ENCODE assay signal across 25 cellular contexts in the genomic region with DNA sequence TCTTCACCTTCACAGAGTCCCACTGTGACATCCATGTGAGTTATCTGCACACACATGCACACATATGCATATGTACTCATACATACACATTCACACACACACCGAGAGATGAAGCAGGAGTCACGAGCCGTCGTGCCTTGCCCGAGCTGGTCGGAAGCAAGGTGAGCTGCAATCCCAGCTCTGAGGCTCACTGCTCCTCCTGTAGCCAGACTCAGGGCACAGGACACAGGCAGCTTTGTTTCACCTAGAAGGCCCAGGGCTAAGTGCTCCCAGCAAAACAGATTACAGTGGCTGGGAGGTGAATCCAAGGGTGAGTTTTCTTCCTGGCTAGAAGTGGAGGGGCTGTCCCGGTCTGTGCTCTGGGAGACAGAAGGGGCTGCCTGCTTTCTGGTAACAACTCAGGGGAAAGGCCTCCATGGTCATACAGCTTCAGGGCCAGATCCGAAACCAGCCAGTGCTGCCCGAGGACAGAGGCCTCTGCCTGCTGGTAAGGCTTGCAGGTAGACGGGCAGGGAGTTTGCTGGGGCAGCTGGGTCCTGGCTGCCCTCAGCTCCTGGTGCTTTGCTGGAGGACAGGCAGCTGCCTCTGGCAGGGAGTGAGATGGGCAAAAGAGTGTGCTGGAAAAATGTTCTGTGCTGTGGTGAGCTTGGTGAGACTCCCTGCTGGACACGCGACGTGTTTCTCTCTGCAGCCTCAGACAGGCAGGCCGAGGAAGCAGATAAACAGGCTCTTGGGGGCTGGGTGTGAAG.
A peak's percentile ranks its signal among the peaks of the same experiment; 100 is the strongest.
DNase-seq lines count a peak whose midpoint lies in the region; ATAC-seq and TF ChIP-seq lines count a peak whose summit lies in the region.
"Had no signal": no experiment of that assay in that cellular context is flagged by ENCODE, and none has a peak within 500 bp of the region (broad histone marks: within the 10 kb centered on the region; RNA-seq: fewer than 3 reads in every experiment).

No MANE protein-coding gene starts in this region.

- H3K18ac ChIP-seq in trophoblast cell (ENCODE audit: low read length): no peak overlapping the region

- H3K79me1 ChIP-seq in trophoblast cell (ENCODE audit: low read length): no peaks in the 10 kb centered on the region

- H4K91ac ChIP-seq in trophoblast cell (ENCODE audit: low read depth, low read length): no peak overlapping the region

- H3K14ac ChIP-seq in trophoblast cell (ENCODE audit: low read length): no peak overlapping the region

- H3K27ac ChIP-seq in left ventricle myocardium inferior (replicated peaks): peak overlapping the region; percentile 55
- H3K27ac ChIP-seq in trophoblast cell (ENCODE audit: low read depth, low read length): no peak overlapping the region
- H3K27ac ChIP-seq: pancreas had no signal

- H2AFZ ChIP-seq in trophoblast cell (ENCODE audit: insufficient read depth, low read length, poor library complexity): no peak overlapping the region

- H3K23ac ChIP-seq in trophoblast cell (ENCODE audit: low read length): no peak overlapping the region

- no peak overlapping the region for H3K4me3 Mint-ChIP-seq in activated CD8-positive, alpha-beta T cell treated with anti-CD3 and anti-CD28 coated beads, Interleukin-2, amount 10 ng/mL, durations not matched to agents 7 days and 5 days
- H3K4me3 Mint-ChIP-seq in activated CD8-positive, alpha-beta T cell treated with anti-CD3 and anti-CD28 coated beads for 36 hours: no peak overlapping the region
- H3K4me3 Mint-ChIP-seq in brain (no peak overlapping the region), progenitor cell of endocrine pancreas (ENCODE audit: low read depth) (no peak overlapping the region)
- H3K4me3 Mint-ChIP-seq: activated CD4-positive, alpha-beta T cell treated with anti-CD3 and anti-CD28 coated beads, Interleukin-2, amount 10 ng/mL, durations not matched to agents 7 days and 5 days; activated naive CD8-positive, alpha-beta T cell; CD4-positive, alpha-beta memory T cell; H9; naive thymus-derived CD8-positive, alpha-beta T cell; stimulated activated naive CD8-positive, alpha-beta T cell treated with anti-CD3 and anti-CD28 coated beads, Interleukin-15, Interleukin-2, amounts not matched to agents 100 ng/mL and 50 ng/mL, for 24 hours had no signal

- no peak overlapping the region for H3K4me2 ChIP-seq in trophoblast cell (ENCODE audit: low read length)

- H3K36me3 ChIP-seq in left ventricle myocardium inferior (no peaks in the 10 kb centered on the region), trophoblast cell (ENCODE audit: control insufficient read depth in 1 of 2, insufficient read depth in 2 of 2, low read length in 2 of 2) (no peaks in the 10 kb centered on the region)
- H3K36me3 ChIP-seq: pancreas had no signal

- no peak overlapping the region for H4K8ac ChIP-seq in trophoblast cell (ENCODE audit: low read depth, low read length)

- no peak overlapping the region for H2AK5ac ChIP-seq in trophoblast cell (ENCODE audit: low read length)

- H3K4me3 ChIP-seq in left ventricle myocardium inferior (no peak overlapping the region), trophoblast cell (ENCODE audit: low read depth, low read length) (no peak overlapping the region)
- H3K4me3 ChIP-seq: pancreas had no signal

- no peak overlapping the region for H2BK5ac ChIP-seq in trophoblast cell (ENCODE audit: low read depth, low read length, poor library complexity)

- peaks cover 31% of the 10 kb centered on the region for H3K4me1 Mint-ChIP-seq in activated CD8-positive, alpha-beta T cell treated with anti-CD3 and anti-CD28 coated beads, Interleukin-2, amount 10 ng/mL, durations not matched to agents 7 days and 5 days (ENCODE audit: low read depth)
- no peaks in the 10 kb centered on the region for H3K4me1 Mint-ChIP-seq in activated CD8-positive, alpha-beta T cell treated with anti-CD3 and anti-CD28 coated beads for 36 hours (ENCODE audit: low read depth)
- H3K4me1 Mint-ChIP-seq in brain (peaks cover 58% of the 10 kb centered on the region), progenitor cell of endocrine pancreas (ENCODE audit: low read depth) (peaks cover 9% of the 10 kb centered on the region)

- H3K27ac Mint-ChIP-seq in activated CD8-positive, alpha-beta T cell treated with anti-CD3 and anti-CD28 coated beads, Interleukin-2, amount 10 ng/mL, durations not matched to agents 7 days and 5 days: peak overlapping the region; percentile 36
- H3K27ac Mint-ChIP-seq in activated CD8-positive, alpha-beta T cell treated with anti-CD3 and anti-CD28 coated beads for 36 hours: no peak overlapping the region
- H3K27ac Mint-ChIP-seq in brain: peak overlapping the region in 3 of 5 experiments; percentile 9 to 54 (median 43)
- peak overlapping the region; percentile 5 for H3K27ac Mint-ChIP-seq in progenitor cell of endocrine pancreas
- H3K27ac Mint-ChIP-seq: activated CD4-positive, alpha-beta T cell treated with anti-CD3 and anti-CD28 coated beads, Interleukin-2, amount 10 ng/mL, durations not matched to agents 7 days and 5 days; H9; stimulated activated naive CD8-positive, alpha-beta T cell treated with anti-CD3 and anti-CD28 coated beads, Interleukin-15, Interleukin-2, amounts not matched to agents 100 ng/mL and 50 ng/mL, for 24 hours had no signal

- no peak for TF ChIP-seq CTCF in activated CD8-positive, alpha-beta T cell treated with anti-CD3 and anti-CD28 coated beads for 36 hours (IDR thresholded peaks at IDR 0.05)
- TF ChIP-seq CTCF in brain (conservative IDR thresholded peaks at IDR 0.05) (no peak), left ventricle myocardium inferior (IDR thresholded peaks at IDR 0.05; ENCODE audit: borderline replicate concordance) (no peak), progenitor cell of endocrine pancreas (IDR thresholded peaks at IDR 0.05; ENCODE audit: unreplicated experiment) (no peak)

- no peak overlapping the region for H3K4ac ChIP-seq in trophoblast cell (ENCODE audit: low read depth, low read length)

- no peaks in the 10 kb centered on the region for H3K79me2 ChIP-seq in trophoblast cell (ENCODE audit: control insufficient read depth, insufficient read depth, low read length, poor library complexity)

- H3K36me3 Mint-ChIP-seq in activated CD8-positive, alpha-beta T cell treated with anti-CD3 and anti-CD28 coated beads, Interleukin-2, amount 10 ng/mL, durations not matched to agents 7 days and 5 days (ENCODE audit: low read depth): peaks cover 55% of the 10 kb centered on the region
- H3K36me3 Mint-ChIP-seq in activated CD8-positive, alpha-beta T cell treated with anti-CD3 and anti-CD28 coated beads for 36 hours (ENCODE audit: low read depth): peaks cover 23% of the 10 kb centered on the region
- no peaks in the 10 kb centered on the region for H3K36me3 Mint-ChIP-seq in brain
- peaks cover 2% of the 10 kb centered on the region for H3K36me3 Mint-ChIP-seq in progenitor cell of endocrine pancreas (ENCODE audit: insufficient read depth)

- no peak overlapping the region for H4K12ac ChIP-seq in trophoblast cell (ENCODE audit: low read depth, low read length)

- DNase-seq in activated CD8-positive, alpha-beta T cell treated with anti-CD3 and anti-CD28 coated beads, Interleukin-2, amount 10 ng/mL, durations not matched to agents 7 days and 5 days: no peak
- DNase-seq in activated CD8-positive, alpha-beta T cell treated with anti-CD3 and anti-CD28 coated beads for 36 hours: no peak
- no peak for DNase-seq in left ventricle myocardium inferior
- no peak for DNase-seq in progenitor cell of endocrine pancreas (ENCODE audit: low spot score, unreplicated experiment)
- no peak for DNase-seq in medulla oblongata (ENCODE audit: extremely low spot score)
- no peak for DNase-seq in trophoblast cell
- DNase-seq in putamen (ENCODE audit: low spot score): no peak
- DNase-seq: 8988T; activated CD4-positive, alpha-beta T cell treated with anti-CD3 and anti-CD28 coated beads, Interleukin-2, amount 10 ng/mL, durations not matched to agents 7 days and 5 days; anterior cingulate cortex; CD4-positive, alpha-beta memory T cell; H9; naive thymus-derived CD8-positive, alpha-beta T cell; NCI-H1048; NCI-H1694; NCI-H2171 treated with DMSO at 0.1 percent for 48 hours; NCI-H510A treated with DMSO at 0.1 percent for 48 hours; NK-92 treated with Interleukin-12 subunit alpha and Interleukin-12 subunit beta, amount 100 ng/mL, for 24 hours; pancreas; stimulated activated CD4-positive, alpha-beta T cell treated with anti-CD3 and anti-CD28 coated beads, Interleukin-15, amount 100 ng/mL, for 24 hours; SW 1271; T-helper 9 cell had no signal

- no peaks in the 10 kb centered on the region for H3K27me3 ChIP-seq in left ventricle myocardium inferior (ENCODE audit: low read depth)
- H3K27me3 ChIP-seq in trophoblast cell (ENCODE audit: insufficient read depth, low read length): no peaks in the 10 kb centered on the region
- H3K27me3 ChIP-seq: pancreas had no signal

- H3K9me3 ChIP-seq in left ventricle myocardium inferior (replicated peaks): no peaks in the 10 kb centered on the region
- no peaks in the 10 kb centered on the region for H3K9me3 ChIP-seq in trophoblast cell (ENCODE audit: insufficient read depth, low read depth, low read length)
- H3K9me3 ChIP-seq: pancreas had no signal

- no CpG with 5 or more reads among the region's 14 CpGs for WGBS in trophoblast cell (ENCODE audit: extremely low coverage, insufficient coverage, insufficient read length)

- H3K9ac ChIP-seq in trophoblast cell (ENCODE audit: low read length): no peak overlapping the region

- POLR2A ChIA-PET in activated CD8-positive, alpha-beta T cell treated with anti-CD3 and anti-CD28 coated beads, Interleukin-2, amount 10 ng/mL, durations not matched to agents 7 days and 5 days (lab: Charles Lee): no interaction called here
- POLR2A ChIA-PET in activated CD8-positive, alpha-beta T cell treated with anti-CD3 and anti-CD28 coated beads for 36 hours (lab: Charles Lee): no interaction called here

- no peak for ATAC-seq in activated CD8-positive, alpha-beta T cell treated with anti-CD3 and anti-CD28 coated beads, Interleukin-2, amount 10 ng/mL, durations not matched to agents 7 days and 5 days
- ATAC-seq in activated CD8-positive, alpha-beta T cell treated with anti-CD3 and anti-CD28 coated beads for 36 hours: no peak
- ATAC-seq: naive thymus-derived CD8-positive, alpha-beta T cell; pancreas had no signal

- no peaks in the 10 kb centered on the region for H3K9me3 Mint-ChIP-seq in activated CD8-positive, alpha-beta T cell treated with anti-CD3 and anti-CD28 coated beads, Interleukin-2, amount 10 ng/mL, durations not matched to agents 7 days and 5 days (ENCODE audit: insufficient read depth)
- no peaks in the 10 kb centered on the region for H3K9me3 Mint-ChIP-seq in activated CD8-positive, alpha-beta T cell treated with anti-CD3 and anti-CD28 coated beads for 36 hours
- H3K9me3 Mint-ChIP-seq in brain (peaks cover 0 to 2% (median 0%) of the 10 kb centered on the region in 5 experiments), progenitor cell of endocrine pancreas (ENCODE audit: low read depth) (no peaks in the 10 kb centered on the region)
- H3K9me3 Mint-ChIP-seq: activated CD4-positive, alpha-beta T cell treated with anti-CD3 and anti-CD28 coated beads, Interleukin-2, amount 10 ng/mL, durations not matched to agents 7 days and 5 days; H9; naive thymus-derived CD8-positive, alpha-beta T cell; stimulated activated naive CD8-positive, alpha-beta T cell treated with anti-CD3 and anti-CD28 coated beads, Interleukin-15, Interleukin-2, amounts not matched to agents 100 ng/mL and 50 ng/mL, for 24 hours had no signal

- H3K4me1 ChIP-seq in left ventricle myocardium inferior (peaks cover 9% of the 10 kb centered on the region), trophoblast cell (ENCODE audit: control insufficient read depth in 1 of 2, insufficient read depth in 2 of 2, low read length in 2 of 2) (peaks cover 0 to 5% of the 10 kb centered on the region in 2 experiments)
- H3K4me1 ChIP-seq: pancreas had no signal

- H3K27me3 Mint-ChIP-seq in activated CD8-positive, alpha-beta T cell treated with anti-CD3 and anti-CD28 coated beads, Interleukin-2, amount 10 ng/mL, durations not matched to agents 7 days and 5 days (ENCODE audit: low read depth): no peaks in the 10 kb centered on the region
- H3K27me3 Mint-ChIP-seq in activated CD8-positive, alpha-beta T cell treated with anti-CD3 and anti-CD28 coated beads for 36 hours: no peaks in the 10 kb centered on the region
- peaks cover 17% of the 10 kb centered on the region for H3K27me3 Mint-ChIP-seq in brain
- H3K27me3 Mint-ChIP-seq in progenitor cell of endocrine pancreas: peaks cover 51% of the 10 kb centered on the region
- H3K27me3 Mint-ChIP-seq: activated CD4-positive, alpha-beta T cell treated with anti-CD3 and anti-CD28 coated beads, Interleukin-2, amount 10 ng/mL, durations not matched to agents 7 days and 5 days; activated naive CD8-positive, alpha-beta T cell; CD4-positive, alpha-beta memory T cell; naive thymus-derived CD8-positive, alpha-beta T cell; stimulated activated naive CD8-positive, alpha-beta T cell treated with anti-CD3 and anti-CD28 coated beads, Interleukin-15, Interleukin-2, amounts not matched to agents 100 ng/mL and 50 ng/mL, for 24 hours had no signal

- intact Hi-C loops in activated CD8-positive, alpha-beta T cell treated with anti-CD3 and anti-CD28 coated beads for 36 hours (cut with micrococcal nuclease): no loop called here
- intact Hi-C loops in left ventricle myocardium inferior (cut with micrococcal nuclease): no loop called here

- CTCF ChIA-PET in activated CD8-positive, alpha-beta T cell treated with anti-CD3 and anti-CD28 coated beads, Interleukin-2, amount 10 ng/mL, durations not matched to agents 7 days and 5 days (lab: Charles Lee): no interaction called here
- CTCF ChIA-PET in activated CD8-positive, alpha-beta T cell treated with anti-CD3 and anti-CD28 coated beads for 36 hours (lab: Charles Lee): no interaction called here

- H2BK120ac ChIP-seq in trophoblast cell (ENCODE audit: insufficient read depth, low read length, poor library complexity): no peak overlapping the region

- no peak overlapping the region for H2BK12ac ChIP-seq in trophoblast cell (ENCODE audit: low read length)
